ENCODE assay signal across 21 cellular contexts in the genomic region with DNA sequence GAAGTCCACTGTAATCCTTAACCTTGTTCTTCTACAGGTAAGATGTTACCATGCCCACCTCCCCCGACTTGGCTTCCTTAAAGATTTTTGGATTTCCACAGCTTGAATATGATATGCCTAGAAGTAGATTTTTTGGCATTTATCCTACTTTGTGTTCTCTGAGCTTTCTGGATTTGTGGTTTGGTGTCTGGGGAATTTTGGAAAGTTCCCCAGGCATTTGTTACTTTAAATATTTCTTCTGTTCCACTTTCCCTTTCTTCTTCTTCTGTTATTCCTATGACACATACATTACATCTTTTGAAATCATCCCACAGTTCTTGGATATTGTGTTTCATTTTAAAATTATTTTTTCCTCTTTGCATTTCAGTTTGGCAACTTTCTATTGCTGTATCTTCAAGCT.
DNase-seq lines count a peak whose midpoint lies in the region; ATAC-seq and TF ChIP-seq lines count a peak whose summit lies in the region.
"Had no signal": no experiment of that assay in that cellular context is flagged by ENCODE, and none has a peak within 500 bp of the region (broad histone marks: within the 10 kb centered on the region; RNA-seq: fewer than 3 reads in every experiment).

No MANE protein-coding gene starts in this region.

- no peak for ATAC-seq in right cardiac atrium
- ATAC-seq: HepG2 had no signal

- intact Hi-C loops in right cardiac atrium (cut with DNase I) (no loop called here), head of caudate nucleus (cut with DNase I) (no loop called here)

- no peaks in the 10 kb centered on the region for H3K4me1 Mint-ChIP-seq in activated naive CD4-positive, alpha-beta T cell treated with anti-CD3 and anti-CD28 coated beads, Interleukin-2, amount 50 U/mL, for 24 hours
- peaks cover 28% of the 10 kb centered on the region for H3K4me1 Mint-ChIP-seq in chondrocyte (ENCODE audit: low read depth)
- H3K4me1 Mint-ChIP-seq: B cell had no signal

- H3K27me3 Mint-ChIP-seq in activated naive CD4-positive, alpha-beta T cell treated with anti-CD3 and anti-CD28 coated beads, Interleukin-2, amount 50 U/mL, for 24 hours, result no peaks in the 10 kb centered on the region
- no peaks in the 10 kb centered on the region for H3K27me3 Mint-ChIP-seq in chondrocyte (ENCODE audit: low read depth)

- no peak overlapping the region for H3K27ac ChIP-seq in right cardiac atrium (ENCODE audit: low read length)
- H3K27ac ChIP-seq: 22Rv1, SJSA1 had no signal

- no peaks in the 10 kb centered on the region for H3K9me3 ChIP-seq in right cardiac atrium (ENCODE audit: control insufficient read depth, low read length)
- H3K9me3 ChIP-seq: SJSA1 had no signal

- H3K36me3 Mint-ChIP-seq in activated naive CD4-positive, alpha-beta T cell treated with anti-CD3 and anti-CD28 coated beads, Interleukin-2, amount 50 U/mL, for 24 hours, result no peaks in the 10 kb centered on the region
- H3K36me3 Mint-ChIP-seq in chondrocyte (ENCODE audit: low read depth), result no peaks in the 10 kb centered on the region

- peaks cover 10% of the 10 kb centered on the region for H3K9me3 Mint-ChIP-seq in activated naive CD4-positive, alpha-beta T cell treated with anti-CD3 and anti-CD28 coated beads, Interleukin-2, amount 50 U/mL, for 24 hours
- H3K9me3 Mint-ChIP-seq in chondrocyte (ENCODE audit: low read depth), result peaks cover 13% of the 10 kb centered on the region

- no peaks in the 10 kb centered on the region for H3K27me3 ChIP-seq in right cardiac atrium (ENCODE audit: control insufficient read depth, insufficient read depth)
- H3K27me3 ChIP-seq: SJSA1 had no signal

- no peak overlapping the region for H3K4me3 Mint-ChIP-seq in activated naive CD4-positive, alpha-beta T cell treated with anti-CD3 and anti-CD28 coated beads, Interleukin-2, amount 50 U/mL, for 24 hours
- no peak overlapping the region for H3K4me3 Mint-ChIP-seq in chondrocyte (ENCODE audit: unreplicated experiment)
- H3K4me3 Mint-ChIP-seq: B cell, HFFc6 had no signal

- TF ChIP-seq CTCF in chondrocyte (IDR thresholded peaks at IDR 0.05), result no peak

- H3K4me3 ChIP-seq in right cardiac atrium (ENCODE audit: low read length), result no peak overlapping the region
- H3K4me3 ChIP-seq: SJSA1 had no signal

- DNase-seq in activated naive CD4-positive, alpha-beta T cell treated with Interleukin-2 at 50 U/mL for 16 hours, result no peak
- no peak for DNase-seq in chondrocyte (ENCODE audit: low spot score)
- peak; percentile 59 for DNase-seq in myocyte (ENCODE audit: low read depth)
- DNase-seq in right cardiac atrium, result no peak
- DNase-seq in head of caudate nucleus, result no peak
- no peak for DNase-seq in activated gamma-delta T cell treated with Interleukin-2 at 50 U/mL for 16 hours
- DNase-seq in activated CD8-positive, alpha-beta memory T cell treated with anti-CD3 and anti-CD28 coated beads, Interleukin-2, amount 50 U/mL, for 4 hours, result no peak
- DNase-seq: DMS 273 treated with DMSO at 0.1 percent for 48 hours, GF-D8, HFFc6, KBM-7, NCI-H1417 treated with DMSO at 0.1 percent for 48 hours, NCI-H187 treated with DMSO at 0.1 percent for 48 hours, NCI-H226, NCI-H524, NCI-H82 had no signal

- H3K27ac Mint-ChIP-seq in activated naive CD4-positive, alpha-beta T cell treated with anti-CD3 and anti-CD28 coated beads, Interleukin-2, amount 50 U/mL, for 24 hours, result peak overlapping the region; percentile 19
- H3K27ac Mint-ChIP-seq in chondrocyte (ENCODE audit: unreplicated experiment), result peak overlapping the region; percentile 58
- H3K27ac Mint-ChIP-seq: B cell, HFFc6 had no signal

- WGBS in right cardiac atrium, result 86% methylated on average over 1 of the region's 1 CpG

- H3K4me1 ChIP-seq in right cardiac atrium (ENCODE audit: control insufficient read depth, insufficient read depth, low read length), result no peaks in the 10 kb centered on the region
- H3K4me1 ChIP-seq: SJSA1 had no signal
